In the genomic region with DNA sequence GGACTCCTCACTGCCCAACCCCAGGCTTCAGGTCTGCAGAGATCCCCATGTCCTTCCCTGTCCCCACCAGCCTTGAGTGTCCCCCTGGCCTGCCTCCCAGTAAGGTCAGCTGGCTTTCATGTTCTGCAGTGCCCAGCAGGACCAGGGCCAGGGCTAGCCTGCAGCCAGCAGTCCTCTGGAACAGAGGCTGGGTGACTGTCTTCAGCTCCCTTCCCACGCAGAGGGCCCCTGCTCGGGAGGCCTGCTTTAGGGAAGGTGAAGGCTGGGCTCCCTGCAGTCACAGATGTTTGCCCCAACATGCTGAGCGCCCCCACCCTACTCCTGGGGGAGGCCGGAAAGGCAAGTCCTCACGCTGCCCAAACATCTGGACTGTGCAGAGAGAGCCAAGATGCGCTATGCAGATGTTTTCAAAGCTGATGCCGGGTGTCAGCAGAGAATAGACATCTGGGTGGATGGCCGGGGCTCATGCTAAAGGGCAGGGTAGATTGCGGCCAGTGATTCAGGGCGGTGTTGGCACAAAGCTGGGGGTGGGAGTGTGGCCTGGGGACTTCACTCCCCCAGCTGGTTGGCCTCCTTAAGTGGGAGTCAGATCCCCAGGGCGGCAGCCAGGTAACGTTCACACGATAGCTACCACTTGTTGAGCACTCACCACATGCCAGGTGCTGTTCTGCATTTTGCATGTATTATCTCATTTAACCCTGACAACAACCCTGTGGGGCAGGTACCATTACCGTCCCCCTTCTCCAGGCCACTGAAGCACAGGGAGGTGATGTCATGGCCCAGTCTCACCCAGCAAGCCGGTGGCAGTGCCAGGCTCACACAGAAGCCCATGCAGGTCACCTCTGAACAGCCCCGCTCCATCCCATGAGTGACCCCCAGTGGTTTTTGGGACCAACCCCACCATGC, we compare ENCODE assay signal across 12 cellular contexts.
DNase-seq lines count a peak whose midpoint lies in the region; ATAC-seq and TF ChIP-seq lines count a peak whose summit lies in the region.
"Had no signal": no experiment of that assay in that cellular context is flagged by ENCODE, and none has a peak within 500 bp of the region (broad histone marks: within the 10 kb centered on the region; RNA-seq: fewer than 3 reads in every experiment).

No MANE protein-coding gene starts in this region.

- H3K27ac ChIP-seq in thoracic aorta, result peak overlapping the region; percentile 91 to 97

- DNase-seq in RPMI8226 (peak; percentile 60), fibroblast of gingiva (ENCODE audit: low read depth) (peak; percentile 30), medulla oblongata (ENCODE audit: extremely low spot score) (peak; percentile 47), thoracic aorta (ENCODE audit: low spot score) (no peak), GOT3 (lab: John Stamatoyannopoulos, UW) (no peak), H4 (ENCODE audit: low spot score) (no peak), BE2C (no peak)
- DNase-seq: foreskin melanocyte, GDM1, naive B cell, NCI-H187 treated with DMSO at 0.1 percent for 48 hours, SIG-M5 had no signal

- H3K4me1 ChIP-seq in thoracic aorta (ENCODE audit: control insufficient read depth in 1 of 2, low read depth in 2 of 2), result peaks cover 51 to 79% of the 10 kb centered on the region in 2 donors
- peaks cover 9% of the 10 kb centered on the region for H3K4me1 ChIP-seq in BE2C

- H3K9me3 ChIP-seq in thoracic aorta, result no peaks in the 10 kb centered on the region
- H3K9me3 ChIP-seq in BE2C, result no peaks in the 10 kb centered on the region

- H3K27me3 ChIP-seq in thoracic aorta (replicated peaks; ENCODE audit: insufficient read depth) (no peaks in the 10 kb centered on the region), BE2C (no peaks in the 10 kb centered on the region)

- H3K36me3 ChIP-seq in thoracic aorta, result no peaks in the 10 kb centered on the region
- H3K36me3 ChIP-seq in BE2C, result no peaks in the 10 kb centered on the region

- no peak for TF ChIP-seq CTCF in thoracic aorta (IDR thresholded peaks at IDR 0.05)
- no peak for TF ChIP-seq CTCF in BE2C (IDR thresholded peaks at IDR 0.05; ENCODE audit: low read depth, low read length)

- ATAC-seq in thoracic aorta (ENCODE audit: insufficient number of reproducible peaks, low FRiP score, low read depth), result no peak

- H3K4me3 ChIP-seq in thoracic aorta (no peak overlapping the region), BE2C (ENCODE audit: low read depth, low read length) (no peak overlapping the region)

Comparison
In these comparisons a context has a peak if more than half of its experiments do, and no peak if none do; other contexts are left out.
1. DNase-seq: peak in RPMI8226 (single experiment), fibroblast of gingiva (single experiment) and medulla oblongata (single experiment); none in thoracic aorta (single experiment), GOT3 (single experiment), H4 (single experiment) and BE2C (single experiment).